ENCODE assay signal across 12 cellular contexts in the genomic region with DNA sequence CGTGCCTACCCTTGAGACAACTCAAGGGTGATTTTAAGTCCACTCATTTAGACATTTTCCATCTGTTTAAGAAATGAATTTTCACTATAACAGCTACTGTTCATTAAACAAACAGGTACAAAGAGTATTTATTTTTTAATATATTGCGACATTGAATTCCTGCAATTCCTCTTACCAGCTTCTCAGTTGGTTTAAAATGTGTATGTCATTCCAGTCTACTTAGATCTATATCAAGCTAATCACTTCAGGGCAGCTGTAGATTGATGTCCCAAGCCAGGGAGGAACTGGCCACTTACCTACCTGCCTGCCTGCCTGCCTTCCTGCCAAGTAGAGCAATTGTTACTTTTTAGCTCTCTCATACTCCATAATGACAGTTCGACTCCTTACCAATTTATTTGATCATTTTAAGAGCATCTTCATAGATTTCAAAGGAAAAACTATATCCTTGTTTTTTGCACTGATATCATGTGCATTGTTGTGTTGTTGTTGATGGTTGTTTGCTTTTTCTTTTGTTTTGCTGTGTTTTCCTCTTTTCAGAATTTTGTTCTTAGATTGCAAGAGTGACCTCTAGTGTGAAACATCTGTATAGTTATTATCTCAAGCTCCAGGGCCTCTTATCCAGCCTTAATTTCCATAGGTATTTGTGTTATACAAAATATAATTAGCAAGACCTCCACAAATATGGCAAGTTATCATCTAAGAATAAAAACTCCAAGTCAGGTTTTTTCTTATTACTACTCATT.
DNase-seq lines count a peak whose midpoint lies in the region; ATAC-seq, FAIRE-seq and TF ChIP-seq lines count a peak whose summit lies in the region.
"Had no signal": no experiment of that assay in that cellular context is flagged by ENCODE, and none has a peak within 500 bp of the region (broad histone marks: within the 10 kb centered on the region; RNA-seq: fewer than 3 reads in every experiment).

No MANE protein-coding gene starts in this region.

- H3K4me3 Mint-ChIP-seq in osteocyte (ENCODE audit: unreplicated experiment) (no peak overlapping the region), natural killer cell (no peak overlapping the region)
- H3K4me3 Mint-ChIP-seq: memory B cell had no signal

- H3K9me3 ChIP-seq in PC-9 (ENCODE audit: insufficient read depth, low read depth) = no peaks in the 10 kb centered on the region
- H3K9me3 ChIP-seq: uterus had no signal

- H3K27ac Mint-ChIP-seq in osteocyte (ENCODE audit: unreplicated experiment) (no peak overlapping the region), natural killer cell (no peak overlapping the region)
- H3K27ac Mint-ChIP-seq: memory B cell had no signal

- peak overlapping the region; percentile 48 for H3K4me2 ChIP-seq in PC-9

- H3K36me3 ChIP-seq in H7 (replicated peaks; ENCODE audit: control insufficient read depth, insufficient read depth, low read length) (no peaks in the 10 kb centered on the region), PC-9 (ENCODE audit: low read depth) (no peaks in the 10 kb centered on the region)
- H3K36me3 ChIP-seq: uterus had no signal

- H2AFZ ChIP-seq in PC-9 = no peak overlapping the region

- no peak overlapping the region for H3K4me3 ChIP-seq in H7 (ENCODE audit: insufficient read depth, low read depth, low read length)
- H3K4me3 ChIP-seq in PC-9 = no peak overlapping the region
- H3K4me3 ChIP-seq in fibroblast of pulmonary artery (replicated peaks; ENCODE audit: low read depth, low read length) = no peak overlapping the region
- H3K4me3 ChIP-seq: uterus had no signal

- intact Hi-C loops in PC-9 (cut with micrococcal nuclease; ENCODE audit: unreplicated experiment) = loop anchor here (1.0 to 10.0 kb wide), 4 partner anchors 53 to 511 kb away; no protein-coding TSS in a partner anchor
- intact Hi-C loops in natural killer cell (cut with micrococcal nuclease) = no loop called here

- FAIRE-seq in RCC 7860 (lab: Jason Lieb, UNC) = no peak
- FAIRE-seq: TTC549 had no signal

- no peaks in the 10 kb centered on the region for H4K20me1 ChIP-seq in PC-9 (ENCODE audit: insufficient read depth)

- no peaks in the 10 kb centered on the region for H3K27me3 ChIP-seq in H7 (ENCODE audit: control insufficient read depth, insufficient read depth, low read length)
- no peaks in the 10 kb centered on the region for H3K27me3 ChIP-seq in PC-9 (ENCODE audit: insufficient read depth, low read depth)
- H3K27me3 ChIP-seq: uterus had no signal

- H3K27me3 Mint-ChIP-seq in osteocyte (ENCODE audit: unreplicated experiment) (no peaks in the 10 kb centered on the region), natural killer cell (ENCODE audit: low read depth in 2 of 2) (no peaks in the 10 kb centered on the region)
- H3K27me3 Mint-ChIP-seq: memory B cell had no signal

- peak; percentile 56 for TF ChIP-seq CTCF in PC-9 (conservative IDR thresholded peaks at IDR 0.05)
- TF ChIP-seq CTCF in fibroblast of pulmonary artery (IDR thresholded peaks at IDR 0.05; ENCODE audit: low read length, missing control alignments) = peak; percentile 34
- TF ChIP-seq CTCF in osteocyte (IDR thresholded peaks at IDR 0.05) = peak; percentile 54
- no peak for TF ChIP-seq CTCF in natural killer cell (IDR thresholded peaks at IDR 0.05)

- DNase-seq in H7 (peak; percentile 3), PC-9 (peak; percentile 35 to 88), fibroblast of pulmonary artery (ENCODE audit: low read depth) (peak; percentile 42), osteocyte (ENCODE audit: extremely low spot score, unreplicated experiment) (no peak), natural killer cell (no peak), NCI-H2029 treated with DMSO at 0.1 percent for 48 hours (lab: John Stamatoyannopoulos, UW) (no peak), RCC 7860 (ENCODE audit: low spot score) (no peak)
- DNase-seq: DMS153, NCI-H1048, uterus had no signal

- H3F3A ChIP-seq in PC-9 (ENCODE audit: insufficient read depth, low read depth) = peaks cover 4% of the 10 kb centered on the region

- H3K9me3 Mint-ChIP-seq in osteocyte (ENCODE audit: unreplicated experiment) = no peaks in the 10 kb centered on the region
- H3K9me3 Mint-ChIP-seq in natural killer cell = peaks cover 2 to 9% of the 10 kb centered on the region in 2 donors
- H3K9me3 Mint-ChIP-seq: memory B cell had no signal

- ATAC-seq in natural killer cell = no peak

- CTCF ChIA-PET in PC-9 (lab: Charles Lee) = interaction anchor here (0.5 to 0.8 kb wide), 3 partner anchors 64 to 1534 kb away, joined by 3 to 10 read pairs (median 5); no protein-coding TSS in a partner anchor

- no peaks in the 10 kb centered on the region for H3K79me2 ChIP-seq in PC-9 (ENCODE audit: low read depth)

- H3K9me2 ChIP-seq in PC-9 (ENCODE audit: insufficient read depth) = no peaks in the 10 kb centered on the region

- POLR2A ChIA-PET in PC-9 (lab: Charles Lee; ENCODE audit: unreplicated experiment) = interaction anchor here (0.6 kb wide), 3 partner anchors 74 to 387 kb away, joined by 4 to 6 read pairs (median 4); no protein-coding TSS in a partner anchor

- peaks cover 37% of the 10 kb centered on the region for H3K4me1 Mint-ChIP-seq in osteocyte (ENCODE audit: unreplicated experiment)
- no peaks in the 10 kb centered on the region for H3K4me1 Mint-ChIP-seq in natural killer cell
- H3K4me1 Mint-ChIP-seq: memory B cell had no signal

- H3K4me1 ChIP-seq in PC-9 (replicated peaks; ENCODE audit: insufficient read depth) = peaks cover 44% of the 10 kb centered on the region
- H3K4me1 ChIP-seq: uterus had no signal

- no TSS peak for BruUV-seq in PC-9 (replicated peaks; lab: Mats Ljungman, UMichigan)

- H3K36me3 Mint-ChIP-seq in osteocyte (ENCODE audit: unreplicated experiment) (no peaks in the 10 kb centered on the region), natural killer cell (no peaks in the 10 kb centered on the region)
- H3K36me3 Mint-ChIP-seq: memory B cell had no signal

- no peak overlapping the region for H3K27ac ChIP-seq in PC-9
- H3K27ac ChIP-seq: uterus had no signal

Comparison
In these comparisons a context has a peak if more than half of its experiments do, and no peak if none do; other contexts are left out.
1. DNase-seq: peak in H7 (single experiment), PC-9 (2 of 2) and fibroblast of pulmonary artery (single experiment); none in osteocyte (single experiment), natural killer cell (single experiment), NCI-H2029 treated with DMSO at 0.1 percent for 48 hours (single experiment) and RCC 7860 (single experiment).